In the genomic region with DNA sequence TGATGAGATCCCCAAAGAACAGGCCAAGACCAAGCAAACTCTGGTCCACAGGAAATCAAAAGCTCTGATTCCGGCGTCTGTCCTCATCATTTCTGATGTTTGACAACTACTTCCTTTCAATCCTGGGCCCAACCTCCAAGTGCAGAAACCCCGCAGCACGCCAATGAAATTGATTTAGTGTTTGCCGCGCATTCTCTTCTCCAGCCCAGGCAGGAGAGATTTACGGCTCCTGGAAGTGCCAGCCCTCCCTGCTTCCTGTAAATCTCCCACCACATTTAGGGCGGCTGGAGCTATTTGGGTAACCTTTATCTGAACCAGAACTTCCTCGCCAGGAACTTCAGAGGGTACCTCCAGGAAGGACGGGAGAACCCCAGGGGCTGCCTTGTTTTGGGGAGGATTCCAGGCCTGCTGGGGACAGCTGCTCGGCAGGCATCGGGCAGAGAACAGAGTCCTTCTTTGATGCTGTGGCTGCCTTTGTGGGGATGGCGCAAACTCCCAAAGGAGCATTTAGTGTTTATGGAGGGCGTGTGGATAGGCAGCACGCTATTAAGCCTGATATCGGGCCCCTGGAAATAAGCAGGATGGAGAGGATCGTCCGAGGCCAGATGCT, we compare ENCODE assay signal across 18 cellular contexts.
A peak's percentile ranks its signal among the peaks of the same experiment; 100 is the strongest.
DNase-seq lines count a peak whose midpoint lies in the region; TF ChIP-seq lines count a peak whose summit lies in the region.
"Had no signal": no experiment of that assay in that cellular context is flagged by ENCODE, and none has a peak within 500 bp of the region (broad histone marks: within the 10 kb centered on the region; RNA-seq: fewer than 3 reads in every experiment).

No MANE protein-coding gene starts in this region.

- peaks cover 11% of the 10 kb centered on the region for H3K79me1 ChIP-seq in trophoblast cell (ENCODE audit: low read length)

- no peak for TF ChIP-seq CTCF in MM.1S (IDR thresholded peaks at IDR 0.05; ENCODE audit: low read length)

- DNase-seq in Daoy (ENCODE audit: low read depth) (peak; percentile 48), HEK293T (ENCODE audit: extremely low spot score) (no peak), left kidney (ENCODE audit: low read depth, low spot score) (peak; percentile 97), trophoblast cell (no peak), MM.1S (no peak), NCI-H146 (lab: John Stamatoyannopoulos, UW) (no peak)
- DNase-seq in activated CD4-positive, CD25-positive, alpha-beta regulatory T cell (lab: John Stamatoyannopoulos, UW) = no peak
- DNase-seq: CD8-positive, alpha-beta memory T cell; DMS79; NCI-H1105; NCI-H187; NCI-H345; NCI-H524 treated with DMSO at 0.1 percent for 48 hours; PC-9; SIG-M5 had no signal

- peak overlapping the region; percentile 38 for H4K91ac ChIP-seq in trophoblast cell (ENCODE audit: low read depth, low read length)

- peak overlapping the region; percentile 44 for H2BK12ac ChIP-seq in trophoblast cell (ENCODE audit: low read length)

- H3K4me2 ChIP-seq in trophoblast cell (ENCODE audit: low read length) (no peak overlapping the region), MM.1S (ENCODE audit: low read depth, low read length) (no peak overlapping the region)
- H3K4me2 ChIP-seq: PC-9 had no signal

- no peak overlapping the region for H2BK5ac ChIP-seq in trophoblast cell (ENCODE audit: low read depth, low read length, poor library complexity)

- H3K27me3 ChIP-seq in trophoblast cell (ENCODE audit: insufficient read depth, low read length) (no peaks in the 10 kb centered on the region), MM.1S (replicated peaks; ENCODE audit: insufficient read depth, low read length) (no peaks in the 10 kb centered on the region)
- H3K27me3 ChIP-seq: BLaER1 treated with 17β-estradiol and CSF1 and Interleukin-3, amounts not matched to agents 10 nM and 100 nM had no signal

- H2AFZ ChIP-seq in trophoblast cell (ENCODE audit: insufficient read depth, low read length, poor library complexity) (no peak overlapping the region), MM.1S (ENCODE audit: low read length) (no peak overlapping the region)
- H2AFZ ChIP-seq: PC-9 had no signal

- no peaks in the 10 kb centered on the region for H3K9me3 ChIP-seq in trophoblast cell (ENCODE audit: insufficient read depth, low read depth, low read length)
- H3K9me3 ChIP-seq in MM.1S (replicated peaks; ENCODE audit: insufficient read depth, low read length) = no peaks in the 10 kb centered on the region
- H3K9me3 ChIP-seq: BLaER1 treated with 17β-estradiol and CSF1 and Interleukin-3, amounts not matched to agents 10 nM and 100 nM; HAP-1 had no signal

- H3K9ac ChIP-seq in trophoblast cell (ENCODE audit: low read length) (no peak overlapping the region), MM.1S (ENCODE audit: low read length) (no peak overlapping the region)
- H3K9ac ChIP-seq: BLaER1 treated with 17β-estradiol and CSF1 and Interleukin-3, amounts not matched to agents 10 nM and 100 nM had no signal

- H3K18ac ChIP-seq in trophoblast cell (ENCODE audit: low read length) = no peak overlapping the region

- peak overlapping the region; percentile 49 for H3K14ac ChIP-seq in trophoblast cell (ENCODE audit: low read length)

- H3F3A ChIP-seq in MM.1S (ENCODE audit: insufficient read depth, low read length) = no peaks in the 10 kb centered on the region

- POLR2A ChIA-PET in HEK293T (lab: Yijun Ruan, JAX) = no interaction called here

- no peaks in the 10 kb centered on the region for H4K20me1 ChIP-seq in MM.1S (ENCODE audit: insufficient read depth, low read length)
- H4K20me1 ChIP-seq: BLaER1 treated with 17β-estradiol and CSF1 and Interleukin-3, amounts not matched to agents 10 nM and 100 nM had no signal

- H2BK120ac ChIP-seq in trophoblast cell (ENCODE audit: insufficient read depth, low read length, poor library complexity) = peak overlapping the region; percentile 41

- H3K4me3 ChIP-seq in trophoblast cell (ENCODE audit: low read depth, low read length) = no peak overlapping the region
- no peak overlapping the region for H3K4me3 ChIP-seq in MM.1S (ENCODE audit: low read length)
- H3K4me3 ChIP-seq: BLaER1 treated with 17β-estradiol and CSF1 and Interleukin-3, amounts not matched to agents 10 nM and 100 nM; HAP-1; PC-9 had no signal

- no peaks in the 10 kb centered on the region for H3K9me2 ChIP-seq in MM.1S (replicated peaks; ENCODE audit: insufficient read depth, low read length)

- peak overlapping the region; percentile 48 for H2AK5ac ChIP-seq in trophoblast cell (ENCODE audit: low read length)

- H3K4me1 ChIP-seq in trophoblast cell (ENCODE audit: control insufficient read depth in 1 of 2, insufficient read depth in 2 of 2, low read length in 2 of 2) (peaks cover 20 to 24% of the 10 kb centered on the region in 2 experiments), MM.1S (ENCODE audit: low read length) (no peaks in the 10 kb centered on the region)
- H3K4me1 ChIP-seq: HAP-1 had no signal

- H3K36me3 ChIP-seq in trophoblast cell (ENCODE audit: control insufficient read depth in 1 of 2, insufficient read depth in 2 of 2, low read length in 2 of 2) (no peaks in the 10 kb centered on the region), MM.1S (replicated peaks; ENCODE audit: insufficient read depth, low read length) (no peaks in the 10 kb centered on the region)
- H3K36me3 ChIP-seq: BLaER1 treated with 17β-estradiol and CSF1 and Interleukin-3, amounts not matched to agents 10 nM and 100 nM; HAP-1 had no signal

- no peak overlapping the region for H3K23ac ChIP-seq in trophoblast cell (ENCODE audit: low read length)

- H3K79me2 ChIP-seq in trophoblast cell (ENCODE audit: control insufficient read depth, insufficient read depth, low read length, poor library complexity) (no peaks in the 10 kb centered on the region), MM.1S (ENCODE audit: low read length) (no peaks in the 10 kb centered on the region)

- no peak overlapping the region for H4K12ac ChIP-seq in trophoblast cell (ENCODE audit: low read depth, low read length)

- CTCF ChIA-PET in HEK293T (lab: Yijun Ruan, JAX) = no interaction called here

- no peak overlapping the region for H3K4ac ChIP-seq in trophoblast cell (ENCODE audit: low read depth, low read length)

- no CpG with 5 or more reads among the region's 18 CpGs for WGBS in trophoblast cell (ENCODE audit: extremely low coverage, insufficient coverage, insufficient read length)

- no peak overlapping the region for H3K27ac ChIP-seq in trophoblast cell (ENCODE audit: low read depth, low read length)
- no peak overlapping the region for H3K27ac ChIP-seq in MM.1S (ENCODE audit: low read length)
- H3K27ac ChIP-seq: BLaER1 treated with 17β-estradiol and CSF1 and Interleukin-3, amounts not matched to agents 10 nM and 100 nM; PC-9; RWPE1 had no signal

- peak overlapping the region; percentile 28 for H4K8ac ChIP-seq in trophoblast cell (ENCODE audit: low read depth, low read length)

TF ChIP-seq in HEK293T, 16 proteins besides CTCF, POLR2A, EP300 and RAD21:
- no peak for TF ChIP-seq L3MBTL2 (conservative IDR thresholded peaks at IDR 0.05)
- TF ChIP-seq, protein P1, sequence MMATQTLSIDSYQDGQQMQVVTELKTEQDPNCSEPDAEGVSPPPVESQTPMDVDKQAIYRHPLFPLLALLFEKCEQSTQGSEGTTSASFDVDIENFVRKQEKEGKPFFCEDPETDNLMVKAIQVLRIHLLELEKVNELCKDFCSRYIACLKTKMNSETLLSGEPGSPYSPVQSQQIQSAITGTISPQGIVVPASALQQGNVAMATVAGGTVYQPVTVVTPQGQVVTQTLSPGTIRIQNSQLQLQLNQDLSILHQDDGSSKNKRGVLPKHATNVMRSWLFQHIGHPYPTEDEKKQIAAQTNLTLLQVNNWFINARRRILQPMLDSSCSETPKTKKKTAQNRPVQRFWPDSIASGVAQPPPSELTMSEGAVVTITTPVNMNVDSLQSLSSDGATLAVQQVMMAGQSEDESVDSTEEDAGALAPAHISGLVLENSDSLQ (IDR thresholded peaks at IDR 0.05) = peak; percentile 65

Comparison
In these comparisons a context has a peak if more than half of its experiments do, and no peak if none do; other contexts are left out.
1. DNase-seq: peak in Daoy (single experiment) and left kidney (single experiment); none in HEK293T (single experiment), trophoblast cell (0 of 2), MM.1S (single experiment), activated CD4-positive, CD25-positive, alpha-beta regulatory T cell (0 of 4) and NCI-H146 (single experiment).